In genomic region chr1:167373398-167373797, GRCh38 we compare ENCODE assay signal across 20 cellular contexts.
DNase-seq lines count a peak whose midpoint lies in the region; ATAC-seq and TF ChIP-seq lines count a peak whose summit lies in the region.
"Had no signal": no experiment of that assay in that cellular context is flagged by ENCODE, and none has a peak within 500 bp of the region (broad histone marks: within the 10 kb centered on the region; RNA-seq: fewer than 3 reads in every experiment).

No MANE protein-coding gene starts in this region.

- POLR2A ChIA-PET in WTC11 (lab: Charles Lee): interaction anchor here (1.0 kb wide), 1 partner anchor 153 kb away, joined by 3 read pairs; no protein-coding TSS in a partner anchor

- H3K4me3 ChIP-seq in heart left ventricle: no peak overlapping the region
- H3K4me3 ChIP-seq in left ventricle myocardium inferior: no peak overlapping the region
- H3K4me3 ChIP-seq in foreskin fibroblast (ENCODE audit: low read depth in 1 of 2, low read length in 2 of 2): no peak overlapping the region
- H3K4me3 ChIP-seq in esophagus squamous epithelium: no peak overlapping the region
- H3K4me3 ChIP-seq: suprapubic skin, uterus had no signal

- 58 to 79% (median 68%) methylated on average over 1 of the region's 1 CpG for WGBS in heart left ventricle, 4 donors
- 57 to 75% methylated on average over 1 of the region's 1 CpG for WGBS in esophagus squamous epithelium, 2 donors

- H3K9me3 ChIP-seq in heart left ventricle (no peaks in the 10 kb centered on the region), left ventricle myocardium inferior (replicated peaks) (no peaks in the 10 kb centered on the region), esophagus squamous epithelium (no peaks in the 10 kb centered on the region)
- H3K9me3 ChIP-seq: suprapubic skin, uterus had no signal

- H3K27ac Mint-ChIP-seq in WTC11: peak overlapping the region; percentile 20
- H3K27ac Mint-ChIP-seq: activated naive CD8-positive, alpha-beta T cell treated with anti-CD3 and anti-CD28 coated beads, Interleukin-2, amount 10 ng/mL, durations not matched to agents 7 days and 5 days; mesothelial cell of epicardium; natural killer cell treated with Interleukin-12 subunit alpha and Interleukin-12 subunit beta and Interleukin-15 and Interleukin-18, amount 100 ng/mL, for 72 hours had no signal

- DNase-seq in heart left ventricle (no peak), left ventricle myocardium inferior (no peak), WTC11 (ENCODE audit: low spot score) (no peak), foreskin fibroblast (peak; percentile 27 to 69), NCI-H187 treated with DMSO at 0.1 percent for 48 hours (lab: John Stamatoyannopoulos, UW) (no peak), islet precursor cell (no peak), esophagus squamous epithelium (lab: John Stamatoyannopoulos, UW) (no peak), NCI-H2227 treated with DMSO at 0.1 percent for 48 hours (lab: John Stamatoyannopoulos, UW) (no peak)
- DNase-seq: activated CD4-positive, alpha-beta T cell treated with anti-CD3 and anti-CD28 coated beads for 48 hours; activated naive CD8-positive, alpha-beta T cell treated with anti-CD3 and anti-CD28 coated beads, Interleukin-2, amount 10 ng/mL, durations not matched to agents 7 days and 5 days; brain microvascular endothelial cell; cortex of kidney; foreskin melanocyte; GDM1; NCI-H1105; SW 1271 had no signal

- CTCF ChIA-PET in WTC11 (lab: Charles Lee): interaction anchor here (0.5 to 2.1 kb wide), 10 partner anchors 8 to 307 kb away, joined by 3 to 11 read pairs (median 5); no protein-coding TSS in a partner anchor

- intact Hi-C loops in heart left ventricle (cut with DNase I): loop anchor here in 1 of 10 donors (10.0 kb wide), 1 partner anchor 99 kb away; no protein-coding TSS in a partner anchor
- intact Hi-C loops in left ventricle myocardium inferior (cut with micrococcal nuclease): no loop called here
- intact Hi-C loops in esophagus squamous epithelium (cut with DNase I): no loop called here

- no peaks in the 10 kb centered on the region for H3K9me3 Mint-ChIP-seq in WTC11
- H3K9me3 Mint-ChIP-seq: activated naive CD8-positive, alpha-beta T cell treated with anti-CD3 and anti-CD28 coated beads, Interleukin-2, amount 10 ng/mL, durations not matched to agents 7 days and 5 days; natural killer cell treated with Interleukin-12 subunit alpha and Interleukin-12 subunit beta and Interleukin-15 and Interleukin-18, amount 100 ng/mL, for 72 hours had no signal

- no peaks in the 10 kb centered on the region for H3K27me3 ChIP-seq in heart left ventricle
- H3K27me3 ChIP-seq in left ventricle myocardium inferior (ENCODE audit: low read depth): no peaks in the 10 kb centered on the region
- no peaks in the 10 kb centered on the region for H3K27me3 ChIP-seq in esophagus squamous epithelium
- H3K27me3 ChIP-seq: brain microvascular endothelial cell, suprapubic skin, uterus had no signal

- no peaks in the 10 kb centered on the region for H3K27me3 Mint-ChIP-seq in WTC11 (ENCODE audit: low read depth)
- H3K27me3 Mint-ChIP-seq: activated naive CD8-positive, alpha-beta T cell treated with anti-CD3 and anti-CD28 coated beads, Interleukin-2, amount 10 ng/mL, durations not matched to agents 7 days and 5 days; natural killer cell treated with Interleukin-12 subunit alpha and Interleukin-12 subunit beta and Interleukin-15 and Interleukin-18, amount 100 ng/mL, for 72 hours had no signal

- peaks cover 15% of the 10 kb centered on the region for H3K36me3 Mint-ChIP-seq in WTC11

- H3K27ac ChIP-seq in heart left ventricle: no peak overlapping the region
- H3K27ac ChIP-seq in left ventricle myocardium inferior (replicated peaks): no peak overlapping the region
- no peak overlapping the region for H3K27ac ChIP-seq in esophagus squamous epithelium
- H3K27ac ChIP-seq: brain microvascular endothelial cell, suprapubic skin, uterus had no signal

- peaks cover 42% of the 10 kb centered on the region for H3K4me1 Mint-ChIP-seq in WTC11
- H3K4me1 Mint-ChIP-seq: activated naive CD8-positive, alpha-beta T cell treated with anti-CD3 and anti-CD28 coated beads, Interleukin-2, amount 10 ng/mL, durations not matched to agents 7 days and 5 days had no signal

- no peak overlapping the region for H3K4me3 Mint-ChIP-seq in WTC11
- H3K4me3 Mint-ChIP-seq: activated naive CD8-positive, alpha-beta T cell treated with anti-CD3 and anti-CD28 coated beads, Interleukin-2, amount 10 ng/mL, durations not matched to agents 7 days and 5 days; mesothelial cell of epicardium; natural killer cell treated with Interleukin-12 subunit alpha and Interleukin-12 subunit beta and Interleukin-15 and Interleukin-18, amount 100 ng/mL, for 72 hours had no signal

- no peak for TF ChIP-seq CTCF in heart left ventricle (IDR thresholded peaks at IDR 0.05)
- TF ChIP-seq CTCF in left ventricle myocardium inferior (IDR thresholded peaks at IDR 0.05; ENCODE audit: borderline replicate concordance): no peak
- TF ChIP-seq CTCF in WTC11 (IDR thresholded peaks at IDR 0.05): no peak
- no peak for TF ChIP-seq CTCF in foreskin fibroblast (IDR thresholded peaks at IDR 0.05; ENCODE audit: low read depth, low read length)
- TF ChIP-seq CTCF in esophagus squamous epithelium (IDR thresholded peaks at IDR 0.05): no peak

- peaks cover 0 to 9% (median 3%) of the 10 kb centered on the region in 12 donors for H3K4me1 ChIP-seq in heart left ventricle
- H3K4me1 ChIP-seq in left ventricle myocardium inferior: peaks cover 18% of the 10 kb centered on the region
- peaks cover 0 to 26% (median 5%) of the 10 kb centered on the region in 3 donors for H3K4me1 ChIP-seq in esophagus squamous epithelium
- H3K4me1 ChIP-seq: uterus had no signal

- peaks cover 0 to 36% (median 31%) of the 10 kb centered on the region in 9 donors for H3K36me3 ChIP-seq in heart left ventricle
- H3K36me3 ChIP-seq in left ventricle myocardium inferior: peaks cover 24% of the 10 kb centered on the region
- peaks cover 0 to 31% (median 0%) of the 10 kb centered on the region in 3 donors for H3K36me3 ChIP-seq in esophagus squamous epithelium
- H3K36me3 ChIP-seq: brain microvascular endothelial cell, uterus had no signal

- TF ChIP-seq POLR2A in heart left ventricle (IDR thresholded peaks at IDR 0.05) (no peak), esophagus squamous epithelium (IDR thresholded peaks at IDR 0.05) (no peak)

- ATAC-seq in heart left ventricle (peak in 3 of 4 donors; percentile 42 to 70 (median 62)), WTC11 (peak; percentile 49)
- ATAC-seq: natural killer cell treated with Interleukin-12 subunit alpha and Interleukin-12 subunit beta and Interleukin-15 and Interleukin-18, amount 100 ng/mL, for 72 hours had no signal

TF ChIP-seq in WTC11, 78 proteins besides CTCF, POLR2A, EP300 and RAD21 (continues in another document):
- TF ChIP-seq SOX15 (CRISPR knock-in tag; IDR thresholded peaks at IDR 0.05) (no peak), TCF7 (CRISPR knock-in tag; IDR thresholded peaks at IDR 0.05; ENCODE audit: low read depth) (no peak), ZNF138 (CRISPR knock-in tag; conservative IDR thresholded peaks at IDR 0.05) (no peak), GRHL2 (CRISPR knock-in tag; IDR thresholded peaks at IDR 0.05; ENCODE audit: insufficient replicate concordance, severe bottlenecking) (no peak), NR1H2 (CRISPR knock-in tag; IDR thresholded peaks at IDR 0.05) (no peak), ZNF671 (CRISPR knock-in tag; IDR thresholded peaks at IDR 0.05) (no peak), MXD4 (CRISPR knock-in tag; IDR thresholded peaks at IDR 0.05; ENCODE audit: borderline replicate concordance) (no peak), ZBTB43 (CRISPR knock-in tag; IDR thresholded peaks at IDR 0.05) (no peak), TP53 (CRISPR knock-in tag; IDR thresholded peaks at IDR 0.05) (no peak), ATF2 (CRISPR knock-in tag; IDR thresholded peaks at IDR 0.05; ENCODE audit: borderline replicate concordance, low read depth) (no peak), NR3C1 (CRISPR knock-in tag; conservative IDR thresholded peaks at IDR 0.05; ENCODE audit: low read depth) (no peak)

Comparison
In these comparisons a context has a peak if more than half of its experiments do, and no peak if none do; other contexts are left out.
1. DNase-seq: peak in foreskin fibroblast (2 of 2); none in heart left ventricle (0 of 5), left ventricle myocardium inferior (single experiment), WTC11 (single experiment), NCI-H187 treated with DMSO at 0.1 percent for 48 hours (single experiment), islet precursor cell (single experiment), esophagus squamous epithelium (single experiment) and NCI-H2227 treated with DMSO at 0.1 percent for 48 hours (single experiment).